Comparison of ENCODE assay signal across 3 cellular contexts in genomic region chr5:68252678-68253520, GRCh38.
TF ChIP-seq lines count a peak whose summit lies in the region.

No MANE protein-coding gene starts in this region.

TF ChIP-seq in GM23338, 12 proteins besides CTCF, POLR2A, EP300 and RAD21:
- TF ChIP-seq REST (IDR thresholded peaks at IDR 0.05; ENCODE audit: unreplicated experiment) (no peak), POLR2AphosphoS5 (IDR thresholded peaks at IDR 0.05; ENCODE audit: low read depth) (no peak), JUNB (IDR thresholded peaks at IDR 0.05; ENCODE audit: unreplicated experiment) (no peak), EZH2phosphoT487 (IDR thresholded peaks at IDR 0.05; ENCODE audit: unreplicated experiment) (no peak), ZNF114 (CRISPR knock-in tag; IDR thresholded peaks at IDR 0.05) (no peak), CREB1 (CRISPR knock-in tag; IDR thresholded peaks at IDR 0.05; ENCODE audit: low read depth) (no peak)

TF ChIP-seq in WTC11, 78 proteins besides CTCF, POLR2A, EP300 and RAD21 (continued from another document and continues in another):
- no peak for TF ChIP-seq ZNF281 (CRISPR knock-in tag; IDR thresholded peaks at IDR 0.05)
- TF ChIP-seq FOXK1 (CRISPR knock-in tag; IDR thresholded peaks at IDR 0.05) = no peak
- TF ChIP-seq, protein P1, sequence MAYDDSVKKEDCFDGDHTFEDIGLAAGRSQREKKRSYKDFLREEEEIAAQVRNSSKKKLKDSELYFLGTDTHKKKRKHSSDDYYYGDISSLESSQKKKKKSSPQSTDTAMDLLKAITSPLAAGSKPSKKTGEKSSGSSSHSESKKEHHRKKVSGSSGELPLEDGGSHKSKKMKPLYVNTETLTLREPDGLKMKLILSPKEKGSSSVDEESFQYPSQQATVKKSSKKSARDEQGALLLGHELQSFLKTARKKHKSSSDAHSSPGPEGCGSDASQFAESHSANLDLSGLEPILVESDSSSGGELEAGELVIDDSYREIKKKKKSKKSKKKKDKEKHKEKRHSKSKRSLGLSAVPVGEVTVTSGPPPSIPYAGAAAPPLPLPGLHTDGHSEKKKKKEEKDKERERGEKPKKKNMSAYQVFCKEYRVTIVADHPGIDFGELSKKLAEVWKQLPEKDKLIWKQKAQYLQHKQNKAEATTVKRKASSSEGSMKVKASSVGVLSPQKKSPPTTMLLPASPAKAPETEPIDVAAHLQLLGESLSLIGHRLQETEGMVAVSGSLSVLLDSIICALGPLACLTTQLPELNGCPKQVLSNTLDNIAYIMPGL (CRISPR knock-in tag; IDR thresholded peaks at IDR 0.05) = no peak
- TF ChIP-seq, protein P2, sequence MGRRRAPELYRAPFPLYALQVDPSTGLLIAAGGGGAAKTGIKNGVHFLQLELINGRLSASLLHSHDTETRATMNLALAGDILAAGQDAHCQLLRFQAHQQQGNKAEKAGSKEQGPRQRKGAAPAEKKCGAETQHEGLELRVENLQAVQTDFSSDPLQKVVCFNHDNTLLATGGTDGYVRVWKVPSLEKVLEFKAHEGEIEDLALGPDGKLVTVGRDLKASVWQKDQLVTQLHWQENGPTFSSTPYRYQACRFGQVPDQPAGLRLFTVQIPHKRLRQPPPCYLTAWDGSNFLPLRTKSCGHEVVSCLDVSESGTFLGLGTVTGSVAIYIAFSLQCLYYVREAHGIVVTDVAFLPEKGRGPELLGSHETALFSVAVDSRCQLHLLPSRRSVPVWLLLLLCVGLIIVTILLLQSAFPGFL (CRISPR knock-in tag; IDR thresholded peaks at IDR 0.05; ENCODE audit: borderline replicate concordance) = no peak
- no peak for TF ChIP-seq NFATC4 (CRISPR knock-in tag; IDR thresholded peaks at IDR 0.05)
- no peak for TF ChIP-seq ZNF396 (CRISPR knock-in tag; IDR thresholded peaks at IDR 0.05; ENCODE audit: borderline replicate concordance)
- no peak for TF ChIP-seq RORB (CRISPR knock-in tag; IDR thresholded peaks at IDR 0.05)
- no peak for TF ChIP-seq ATF1 (CRISPR knock-in tag; IDR thresholded peaks at IDR 0.05)
- no peak for TF ChIP-seq HMGA2 (CRISPR knock-in tag; IDR thresholded peaks at IDR 0.05)
- no peak for TF ChIP-seq GABPB1 (CRISPR knock-in tag; IDR thresholded peaks at IDR 0.05)
- no peak for TF ChIP-seq ZNF121 (CRISPR knock-in tag; IDR thresholded peaks at IDR 0.05)
- TF ChIP-seq, protein P3, sequence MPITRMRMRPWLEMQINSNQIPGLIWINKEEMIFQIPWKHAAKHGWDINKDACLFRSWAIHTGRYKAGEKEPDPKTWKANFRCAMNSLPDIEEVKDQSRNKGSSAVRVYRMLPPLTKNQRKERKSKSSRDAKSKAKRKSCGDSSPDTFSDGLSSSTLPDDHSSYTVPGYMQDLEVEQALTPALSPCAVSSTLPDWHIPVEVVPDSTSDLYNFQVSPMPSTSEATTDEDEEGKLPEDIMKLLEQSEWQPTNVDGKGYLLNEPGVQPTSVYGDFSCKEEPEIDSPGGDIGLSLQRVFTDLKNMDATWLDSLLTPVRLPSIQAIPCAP (CRISPR knock-in tag; IDR thresholded peaks at IDR 0.05) = no peak
- TF ChIP-seq FOXP1 (CRISPR knock-in tag; IDR thresholded peaks at IDR 0.05; ENCODE audit: borderline replicate concordance) = no peak
- TF ChIP-seq, protein P4, sequence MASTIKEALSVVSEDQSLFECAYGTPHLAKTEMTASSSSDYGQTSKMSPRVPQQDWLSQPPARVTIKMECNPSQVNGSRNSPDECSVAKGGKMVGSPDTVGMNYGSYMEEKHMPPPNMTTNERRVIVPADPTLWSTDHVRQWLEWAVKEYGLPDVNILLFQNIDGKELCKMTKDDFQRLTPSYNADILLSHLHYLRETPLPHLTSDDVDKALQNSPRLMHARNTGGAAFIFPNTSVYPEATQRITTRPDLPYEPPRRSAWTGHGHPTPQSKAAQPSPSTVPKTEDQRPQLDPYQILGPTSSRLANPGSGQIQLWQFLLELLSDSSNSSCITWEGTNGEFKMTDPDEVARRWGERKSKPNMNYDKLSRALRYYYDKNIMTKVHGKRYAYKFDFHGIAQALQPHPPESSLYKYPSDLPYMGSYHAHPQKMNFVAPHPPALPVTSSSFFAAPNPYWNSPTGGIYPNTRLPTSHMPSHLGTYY (CRISPR knock-in tag; IDR thresholded peaks at IDR 0.05) = no peak
- no peak for TF ChIP-seq MYBL2 (CRISPR knock-in tag; IDR thresholded peaks at IDR 0.05)
- no peak for TF ChIP-seq CREB1 (CRISPR knock-in tag; IDR thresholded peaks at IDR 0.05)
- TF ChIP-seq, protein P5, sequence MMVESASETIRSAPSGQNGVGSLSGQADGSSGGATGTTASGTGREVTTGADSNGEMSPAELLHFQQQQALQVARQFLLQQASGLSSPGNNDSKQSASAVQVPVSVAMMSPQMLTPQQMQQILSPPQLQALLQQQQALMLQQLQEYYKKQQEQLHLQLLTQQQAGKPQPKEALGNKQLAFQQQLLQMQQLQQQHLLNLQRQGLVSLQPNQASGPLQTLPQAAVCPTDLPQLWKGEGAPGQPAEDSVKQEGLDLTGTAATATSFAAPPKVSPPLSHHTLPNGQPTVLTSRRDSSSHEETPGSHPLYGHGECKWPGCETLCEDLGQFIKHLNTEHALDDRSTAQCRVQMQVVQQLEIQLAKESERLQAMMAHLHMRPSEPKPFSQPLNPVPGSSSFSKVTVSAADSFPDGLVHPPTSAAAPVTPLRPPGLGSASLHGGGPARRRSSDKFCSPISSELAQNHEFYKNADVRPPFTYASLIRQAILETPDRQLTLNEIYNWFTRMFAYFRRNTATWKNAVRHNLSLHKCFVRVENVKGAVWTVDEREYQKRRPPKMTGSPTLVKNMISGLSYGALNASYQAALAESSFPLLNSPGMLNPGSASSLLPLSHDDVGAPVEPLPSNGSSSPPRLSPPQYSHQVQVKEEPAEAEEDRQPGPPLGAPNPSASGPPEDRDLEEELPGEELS (CRISPR knock-in tag; IDR thresholded peaks at IDR 0.05) = no peak
- TF ChIP-seq EMX1 (CRISPR knock-in tag; IDR thresholded peaks at IDR 0.05) = no peak

TF ChIP-seq in H1, 55 proteins besides CTCF, POLR2A, EP300 and RAD21 (continued from another document):
- TF ChIP-seq MAX (IDR thresholded peaks at IDR 0.05) (no peak), SP4 (IDR thresholded peaks at IDR 0.05; ENCODE audit: low read length) (no peak), HDAC2 (IDR thresholded peaks at IDR 0.05; ENCODE audit: borderline replicate concordance in 1 of 2, low read depth in 2 of 2, low read length in 2 of 2) (no peak), RBBP5 (IDR thresholded peaks at IDR 0.05; ENCODE audit: borderline replicate concordance, low read depth, low read length) (no peak), CREB1 (IDR thresholded peaks at IDR 0.05) (no peak), NANOG (IDR thresholded peaks at IDR 0.05; ENCODE audit: insufficient read depth, low read depth, low read length, poor library complexity, severe bottlenecking) (no peak), JUN (IDR thresholded peaks at IDR 0.05; ENCODE audit: low read depth, low read length) (no peak), HDAC6 (IDR thresholded peaks at IDR 0.05; ENCODE audit: low read depth, low read length) (no peak), SP2 (IDR thresholded peaks at IDR 0.05; ENCODE audit: low read length) (no peak), SIRT6 (IDR thresholded peaks at IDR 0.05; ENCODE audit: low read length) (no peak), JUND (IDR thresholded peaks at IDR 0.05; ENCODE audit: low read length) (no peak)
TF ChIP-seq in H1: peak in this region for 0.
